In the genomic region with DNA sequence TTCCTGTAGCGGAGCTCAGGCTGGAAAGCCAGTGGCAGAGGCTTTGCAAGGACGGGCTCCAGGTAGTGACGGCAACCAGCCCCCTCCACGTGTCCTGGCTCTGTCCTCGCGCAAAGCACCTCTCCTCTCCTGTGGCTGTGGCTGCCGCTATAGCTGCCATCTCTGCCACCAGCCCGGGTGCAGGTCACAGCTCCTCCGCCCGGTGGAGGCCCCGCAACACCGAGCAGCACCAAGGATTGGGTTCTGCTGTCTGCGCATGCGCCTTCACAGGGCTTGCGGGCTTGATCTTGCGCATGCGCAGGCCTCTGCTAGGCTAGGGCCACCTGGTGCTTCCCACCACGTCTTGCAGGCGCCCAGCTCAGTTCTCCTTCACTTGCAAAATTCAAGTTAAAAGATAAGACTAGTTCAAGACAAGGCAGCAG, we compare ENCODE assay signal across 8 cellular contexts.
A peak's percentile ranks its signal among the peaks of the same experiment; 100 is the strongest.
DNase-seq lines count a peak whose midpoint lies in the region; ATAC-seq and TF ChIP-seq lines count a peak whose summit lies in the region.

No MANE protein-coding gene starts in this region.

- H3K9me3 Mint-ChIP-seq in H9 = peaks cover 12% of the 10 kb centered on the region in 2 experiments

- peak overlapping the region in 1 of 10 donors; percentile 31 for H3K4me3 ChIP-seq in heart right ventricle

- H4K91ac ChIP-seq in H9 (ENCODE audit: insufficient read length, low read depth, low read length) = no peak overlapping the region

- H2AK5ac ChIP-seq in H9 (ENCODE audit: insufficient read length, low read length) = no peak overlapping the region

- H2BK15ac ChIP-seq in H9 (ENCODE audit: low read depth, low read length) = no peak overlapping the region

- H2BK20ac ChIP-seq in H9 (ENCODE audit: low read depth, low read length, poor library complexity, severe bottlenecking) = no peak overlapping the region

- no peaks in the 10 kb centered on the region for H3K36me3 ChIP-seq in heart right ventricle

- no peak overlapping the region for H4K8ac ChIP-seq in H9 (replicated peaks; ENCODE audit: insufficient read length, low read depth, low read length)

- H3K9me3 ChIP-seq in H9 (ENCODE audit: control insufficient read depth, low read depth, low read length) (no peaks in the 10 kb centered on the region), heart right ventricle (peaks cover 0 to 10% (median 0%) of the 10 kb centered on the region in 11 donors)

- H3K27ac ChIP-seq in H9 (ENCODE audit: insufficient read length, low read depth, low read length) = no peak overlapping the region
- H3K27ac ChIP-seq in heart right ventricle = no peak overlapping the region

- no peak overlapping the region for H3K14ac ChIP-seq in H9 (ENCODE audit: insufficient read depth, low read length)

- H3K18ac ChIP-seq in H9 (ENCODE audit: insufficient read length, low read depth, low read length) = no peak overlapping the region

- peak in 6 of 8 donors; percentile 15 to 84 (median 60) for ATAC-seq in heart right ventricle
- ATAC-seq in HG03196 (IDR thresholded peaks at IDR 0.05; ENCODE audit: unreplicated experiment) = no peak
- ATAC-seq in HG02763 (IDR thresholded peaks at IDR 0.05; ENCODE audit: unreplicated experiment) = no peak

- WGBS in H9 (ENCODE audit: extremely low coverage, insufficient read length, low lambda C conversion rate) = no CpG with 5 or more reads among the region's 19 CpGs
- WGBS in heart right ventricle, 2 donors = 90 to 93% methylated on average over 19 of the region's 19 CpGs

- no peak overlapping the region for H3K4me3 Mint-ChIP-seq in H9

- no peaks in the 10 kb centered on the region for H3K79me1 ChIP-seq in H9 (ENCODE audit: insufficient read depth, low read depth, low read length, poor library complexity, severe bottlenecking)

- H3T11ph ChIP-seq in H9 (ENCODE audit: low read length) = no peak overlapping the region

- no peak overlapping the region for H3K9ac ChIP-seq in H9 (ENCODE audit: extremely low read depth, insufficient read length, low read length)

- no peak for TF ChIP-seq CTCF in H9 (conservative IDR thresholded peaks at IDR 0.05)
- peak in 2 of 9 donors; percentile 16 to 43 for TF ChIP-seq CTCF in heart right ventricle (IDR thresholded peaks at IDR 0.05)

- no peak overlapping the region for H4K5ac ChIP-seq in H9 (ENCODE audit: insufficient read length, low read depth, low read length)

- no peak overlapping the region for H2BK120ac ChIP-seq in H9 (ENCODE audit: low read depth, low read length, poor library complexity, severe bottlenecking)

- intact Hi-C loops in heart right ventricle (cut with DNase I) = no loop called here

- peaks cover 6 to 16% (median 10%) of the 10 kb centered on the region in 3 experiments for H3K36me3 Mint-ChIP-seq in H9 (ENCODE audit: insufficient read depth in 1 of 3, low read depth in 3 of 3)

- no peaks in the 10 kb centered on the region for H3K4me1 ChIP-seq in H9 (ENCODE audit: insufficient read depth, low read length)
- H3K4me1 ChIP-seq in heart right ventricle = peaks cover 0 to 27% (median 6%) of the 10 kb centered on the region in 9 donors

- no peaks in the 10 kb centered on the region for H3K23me2 ChIP-seq in H9 (ENCODE audit: insufficient read length, low read depth, low read length, poor library complexity, severe bottlenecking)

- no peak overlapping the region for H3K23ac ChIP-seq in H9 (ENCODE audit: insufficient read length, low read depth, low read length)

- H3K27me3 ChIP-seq in H9 (ENCODE audit: insufficient read depth, low read length) = no peaks in the 10 kb centered on the region
- no peaks in the 10 kb centered on the region for H3K27me3 ChIP-seq in heart right ventricle

- no peak overlapping the region for H2BK12ac ChIP-seq in H9 (ENCODE audit: insufficient read length, low read depth, low read length)

- H3K27ac Mint-ChIP-seq in H9 = peak overlapping the region in 1 of 3 experiments; percentile 85; a peak in 1 of 7 replicates

- no peaks in the 10 kb centered on the region for H3K27me3 Mint-ChIP-seq in H9 (ENCODE audit: low read depth)

- peaks cover 4 to 8% of the 10 kb centered on the region in 2 experiments for H3K4me1 Mint-ChIP-seq in H9

- no peaks in the 10 kb centered on the region for H4K20me1 ChIP-seq in H9 (ENCODE audit: control insufficient read depth, insufficient read depth, insufficient read length)

- H3K4me2 ChIP-seq in H9 (ENCODE audit: insufficient read depth, insufficient read length, low read length) = no peak overlapping the region

- no peak overlapping the region for H2BK5ac ChIP-seq in H9 (ENCODE audit: insufficient read length, low read length)

- H3K4ac ChIP-seq in H9 (ENCODE audit: low read depth, low read length) = no peak overlapping the region

- no peak overlapping the region for H3K56ac ChIP-seq in H9 (ENCODE audit: insufficient read length, low read depth, low read length)

- H3K79me2 ChIP-seq in H9 (ENCODE audit: insufficient read depth, low read length) = no peaks in the 10 kb centered on the region

- no peak overlapping the region for H2AFZ ChIP-seq in H9 (ENCODE audit: low read length)

- DNase-seq in H9 (peak; percentile 44), heart right ventricle (no peak), medulla oblongata (ENCODE audit: extremely low spot score) (no peak), kidney glomerular epithelial cell (lab: John Stamatoyannopoulos, UW) (no peak)
- DNase-seq in activated CD8-positive, alpha-beta memory T cell treated with anti-CD3 and anti-CD28 coated beads, Interleukin-2, amount 50 U/mL, for 1 hour (ENCODE audit: extremely low read depth) = peak; percentile 14
- DNase-seq in stimulated activated CD4-positive, alpha-beta T cell treated with anti-CD3 and anti-CD28 coated beads, TNF-alpha, amount 100 ng/mL, for 48 hours (ENCODE audit: low read depth in 3 of 3) = peak in 2 of 3 donors; percentile 2 to 19

Comparison
In these comparisons a context has a peak if more than half of its experiments do, and no peak if none do; other contexts are left out.
1. DNase-seq: peak in H9 (single experiment), activated CD8-positive, alpha-beta memory T cell treated with anti-CD3 and anti-CD28 coated beads, Interleukin-2, amount 50 U/mL, for 1 hour (single experiment) and stimulated activated CD4-positive, alpha-beta T cell treated with anti-CD3 and anti-CD28 coated beads, TNF-alpha, amount 100 ng/mL, for 48 hours (2 of 3); none in heart right ventricle (0 of 2), medulla oblongata (single experiment) and kidney glomerular epithelial cell (single experiment).
2. ATAC-seq: peak in heart right ventricle (6 of 8); none in HG03196 (single experiment) and HG02763 (single experiment).